9 cellular contexts compared by ENCODE assay signal in the genomic region with DNA sequence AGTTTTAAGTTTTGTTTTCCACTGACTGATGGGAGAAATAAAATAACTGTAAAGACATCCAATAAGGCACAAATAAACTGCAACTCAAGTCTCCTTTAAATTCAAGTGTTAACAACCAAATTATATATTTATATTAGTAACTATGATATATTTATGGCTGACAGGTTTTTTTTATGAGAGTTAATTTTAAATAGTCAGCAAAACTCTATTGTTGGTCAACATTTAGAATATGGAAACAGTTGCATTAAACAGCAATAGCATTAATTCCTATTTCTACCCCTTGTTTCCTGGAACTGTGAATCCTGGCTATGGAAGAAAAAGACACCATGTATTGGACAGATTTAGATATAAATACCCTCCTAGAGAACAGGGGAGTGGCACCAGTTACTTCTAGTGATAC.
"Had no signal": no experiment of that assay in that cellular context is flagged by ENCODE, and none has a peak within 500 bp of the region (broad histone marks: within the 10 kb centered on the region; RNA-seq: fewer than 3 reads in every experiment).

No MANE protein-coding gene starts in this region.

- ATAC-seq: HCT116 had no signal

- H3K4me3 ChIP-seq: GM23248, HAP-1 had no signal

- H3K4me1 ChIP-seq: HAP-1 had no signal

- H3K27ac Mint-ChIP-seq: HFFc6 had no signal

- H3K4me3 Mint-ChIP-seq: HFFc6 had no signal

- H2AFZ ChIP-seq: GM23248 had no signal

- H3K9me3 Mint-ChIP-seq: HFFc6 had no signal

- DNase-seq: GM23248, GOT3, H7, HFFc6, IMR-90, KBM-7 had no signal

- H3K9ac ChIP-seq: GM23248 had no signal

- H3K27ac ChIP-seq: GM23248, HL-60 had no signal

- H3K36me3 ChIP-seq: HAP-1 had no signal
